ENCODE assay signal across 8 cellular contexts in genomic region chrX:101409043-101409442, GRCh38. TPM values are rescaled to one million over a fixed set of nuclear protein-coding genes. Genes with fewer than 3 reads are reported as not detected.
A peak's percentile ranks its signal among the peaks of the same experiment; 100 is the strongest.
DNase-seq lines count a peak whose midpoint lies in the region; ATAC-seq, FAIRE-seq and TF ChIP-seq lines count a peak whose summit lies in the region.

No MANE protein-coding gene starts in this region.

- intact Hi-C loops in adrenal gland (cut with DNase I), result no loop called here
- intact Hi-C loops in HepG2 (cut with micrococcal nuclease; ENCODE audit: unreplicated experiment), result loop anchor here (5.0 kb wide), 1 partner anchor 62 kb away; the partner anchor contains the start of gene TIMM8A
- intact Hi-C loops in tibial artery (cut with DNase I; ENCODE audit: low total_unique reads), result no loop called here

- peak overlapping the region; percentile 97 for H3K9ac ChIP-seq in HepG2 (ENCODE audit: insufficient read depth, low read depth, low read length)

- no peak overlapping the region for H2AFZ ChIP-seq in HepG2 (ENCODE audit: low read length)

- H3K27ac ChIP-seq in adrenal gland (peak overlapping the region; percentile 89 to 98 (median 95)), HepG2 (ENCODE audit: extremely low read length, insufficient read depth, low read length) (peak overlapping the region; percentile 97), tibial artery (peak overlapping the region; percentile 90 to 93)

- no peaks in the 10 kb centered on the region for H3K9me3 ChIP-seq in adrenal gland (replicated peaks in 1 of 3)
- H3K9me3 ChIP-seq in HepG2 (ENCODE audit: low read length), result no peaks in the 10 kb centered on the region
- no peaks in the 10 kb centered on the region for H3K9me3 ChIP-seq in tibial artery

- DNase-seq in activated T-cell treated with anti-CD3 and anti-CD28 coated beads, Interleukin-2, amount 50 U/mL, for 72 hours, result no peak
- no peak for DNase-seq in activated T-cell treated with anti-CD3 and anti-CD28 coated beads for 4 hours
- DNase-seq in adrenal gland, result peak in 1 of 7 donors; percentile 13
- DNase-seq in HepG2 (ENCODE audit: low spot score), result no peak
- DNase-seq in tibial artery, result no peak
- no peak for DNase-seq in DMS79 (lab: John Stamatoyannopoulos, UW)
- DNase-seq in kidney tubule cell (ENCODE audit: low spot score), result no peak

- CTCF ChIA-PET in HepG2 (lab: Yijun Ruan, JAX; ENCODE audit: low intra/inter-chr PET ratio, low total read pairs), result no interaction called here

- H3K79me2 ChIP-seq in HepG2 (ENCODE audit: insufficient read depth, low read length), result peaks cover 49% of the 10 kb centered on the region

- no peak for TF ChIP-seq RAD21 in HepG2 (CRISPR knock-in tag; IDR thresholded peaks at IDR 0.05)

- peak overlapping the region; percentile 87 for H3K27ac Mint-ChIP-seq in activated T-cell treated with anti-CD3 and anti-CD28 coated beads, Interleukin-2, amount 50 U/mL, for 72 hours

- H3K36me3 Mint-ChIP-seq in activated T-cell treated with anti-CD3 and anti-CD28 coated beads, Interleukin-2, amount 50 U/mL, for 72 hours (ENCODE audit: insufficient read depth in 2 of 2), result peaks cover 11 to 14% of the 10 kb centered on the region in 2 donors

- H3K27me3 Mint-ChIP-seq in activated T-cell treated with anti-CD3 and anti-CD28 coated beads, Interleukin-2, amount 50 U/mL, for 72 hours (ENCODE audit: low read depth), result no peaks in the 10 kb centered on the region

- peaks cover 24% of the 10 kb centered on the region for H3K4me1 Mint-ChIP-seq in activated T-cell treated with anti-CD3 and anti-CD28 coated beads, Interleukin-2, amount 50 U/mL, for 72 hours (ENCODE audit: low read depth)

- TF ChIP-seq POLR2A in adrenal gland (IDR thresholded peaks at IDR 0.05) (no peak), HepG2 (IDR thresholded peaks at IDR 0.05; ENCODE audit: insufficient read depth in 1 of 2, low read depth in 2 of 2, low read length in 2 of 2) (no peak)

- peak overlapping the region; percentile 85 to 96 for H3K4me3 Mint-ChIP-seq in activated T-cell treated with anti-CD3 and anti-CD28 coated beads, Interleukin-2, amount 50 U/mL, for 72 hours

- POLR2A ChIA-PET in HepG2 (lab: Yijun Ruan, JAX), result no interaction called here

- ATAC-seq in activated T-cell treated with anti-CD3 and anti-CD28 coated beads, Interleukin-2, amount 50 U/mL, for 72 hours (replicated peaks in 1 of 2), result no peak
- no peak for ATAC-seq in HepG2
- ATAC-seq in GM19452 (IDR thresholded peaks at IDR 0.05; ENCODE audit: unreplicated experiment), result no peak

- peak overlapping the region in 2 of 4 donors; percentile 23 to 67 for H3K4me3 ChIP-seq in adrenal gland
- peak overlapping the region; percentile 66 to 79 (median 73) for H3K4me3 ChIP-seq in HepG2 (replicated peaks in 1 of 3; ENCODE audit: insufficient read depth in 1 of 3, low read depth in 2 of 3, low read length in 3 of 3)
- peak overlapping the region; percentile 62 to 75 for H3K4me3 ChIP-seq in tibial artery

- no TSS peak for BruUV-seq in HepG2 (replicated peaks; lab: Mats Ljungman, UMichigan)

- H3K36me3 ChIP-seq in adrenal gland (replicated peaks in 1 of 2) (peaks cover 0 to 8% of the 10 kb centered on the region in 2 donors), HepG2 (replicated peaks in 1 of 2; ENCODE audit: control insufficient read depth in 1 of 2, insufficient read depth in 2 of 2, low read length in 2 of 2) (peaks cover 0 to 14% of the 10 kb centered on the region in 2 experiments; a peak in 3 of 5 replicates), tibial artery (peaks cover 0 to 5% (median 4%) of the 10 kb centered on the region in 3 donors)

- no peak for FAIRE-seq in HepG2 (lab: Jason Lieb, UNC)

- H3K9me3 Mint-ChIP-seq in activated T-cell treated with anti-CD3 and anti-CD28 coated beads, Interleukin-2, amount 50 U/mL, for 72 hours, result no peaks in the 10 kb centered on the region

- peak overlapping the region; percentile 71 for H3K4me2 ChIP-seq in HepG2 (ENCODE audit: low read depth, low read length)

- peaks cover 0 to 21% of the 10 kb centered on the region in 2 donors for H3K4me1 ChIP-seq in adrenal gland (replicated peaks in 1 of 2)
- peaks cover 8% of the 10 kb centered on the region for H3K4me1 ChIP-seq in HepG2 (ENCODE audit: insufficient read depth, low read length)
- peaks cover 0 to 44% (median 0%) of the 10 kb centered on the region in 4 donors for H3K4me1 ChIP-seq in tibial artery

- in situ Hi-C loops in HepG2 (cut with HindIII; ENCODE audit: extremely low pct_ligation_motif_present, low pct_unique_long_range_greater_than_20kb), result no loop called here

- H4K20me1 ChIP-seq in HepG2 (ENCODE audit: insufficient read depth, low read length), result peaks cover 5% of the 10 kb centered on the region; the same call in 1 of the 2 replicates

- TF ChIP-seq CTCF in adrenal gland (IDR thresholded peaks at IDR 0.05) (no peak), HepG2 (CRISPR knock-in tag; IDR thresholded peaks at IDR 0.05) (no peak), tibial artery (IDR thresholded peaks at IDR 0.05) (no peak)

- TF ChIP-seq EP300 in HepG2 (IDR thresholded peaks at IDR 0.05; ENCODE audit: low read depth in 2 of 2, low read length in 2 of 2), result no peak
- no peak for TF ChIP-seq EP300 in HepG2 (CRISPR knock-in tag; IDR thresholded peaks at IDR 0.05; ENCODE audit: borderline replicate concordance)

- no peaks in the 10 kb centered on the region for H3K27me3 ChIP-seq in adrenal gland
- no peaks in the 10 kb centered on the region for H3K27me3 ChIP-seq in HepG2 (ENCODE audit: control insufficient read depth in 1 of 2, insufficient read depth in 2 of 2, low read length in 2 of 2)
- H3K27me3 ChIP-seq in tibial artery, result no peaks in the 10 kb centered on the region

- 0 to 42% (median 18%) methylated on average over 6 of the region's 6 CpGs for WGBS in adrenal gland, 4 donors
- WGBS in HepG2 (ENCODE audit: low lambda C conversion rate), result 0% methylated on average over 6 of the region's 6 CpGs

RNA-seq across cellular contexts. Expression of gene HNRNPH2, which starts 1.0 kb away (rescaled TPM):
- total RNA-seq in activated T-cell treated with anti-CD3 and anti-CD28 coated beads, Interleukin-2, amount 50 U/mL, for 72 hours, result 10 to 100 TPM; 15.0 to 17.8 TPM
- total RNA-seq in adrenal gland (100 to 1,000 TPM in 2 of 8 donors, 10 to 100 TPM in 6; 46.0 to 106 (median 69.9) TPM), HepG2 (2016; rRNA removed; fragmentation: Illumina TruSeq; extraction: Trizol) (56.9 and 80.1 TPM in 2 replicates)
- polyA plus RNA-seq in adrenal gland (100 to 1,000 TPM in 1 of 3 donors, 10 to 100 TPM in 2; 44.3 to 182 (median 55.0) TPM), HepG2 (2011; rRNA removed) (19.8 and 23.8 TPM in 2 replicates)
- 3.0 and 3.8 TPM in 2 replicates for total RNA-seq in HepG2 (2016; cell fraction: cytosol; rRNA removed; fragmentation: Illumina TruSeq; extraction: Trizol; ENCODE audit: low read depth)
- 56.7 and 80.8 TPM in 2 replicates for total RNA-seq in HepG2 (2016; cell fraction: insoluble cytoplasmic fraction; rRNA removed; fragmentation: Illumina TruSeq; extraction: Trizol)
- 8.9 and 11.3 TPM in 2 replicates for total RNA-seq in HepG2 (2016; cell fraction: membrane; rRNA removed; fragmentation: Illumina TruSeq; extraction: Trizol)
- 24.4 and 25.9 TPM in 2 replicates for total RNA-seq in HepG2 (2016; cell fraction: nucleus; rRNA removed; fragmentation: Illumina TruSeq; extraction: Trizol)
- polyA plus RNA-seq in HepG2 (2011; cell fraction: cytosol; rRNA removed), result 10.8 and 18.5 TPM in 2 replicates
- 2.8 and 6.0 TPM in 2 replicates for polyA plus RNA-seq in HepG2 (2011; cell fraction: nucleus; rRNA removed)
- polyA plus RNA-seq in HepG2 (2012), result 37.5 and 38.7 TPM in 2 replicates
- 2.6 and 3.2 TPM in 2 replicates for polyA plus RNA-seq in HepG2 (2016; cell fraction: cytosol; fragmentation: Illumina TruSeq; extraction: Trizol; ENCODE audit: low read depth)
- polyA plus RNA-seq in HepG2 (2016; cell fraction: insoluble cytoplasmic fraction; fragmentation: Illumina TruSeq; extraction: Trizol; ENCODE audit: low read depth), result 87.9 and 95.7 TPM in 2 replicates
- polyA plus RNA-seq in HepG2 (2016; cell fraction: membrane; fragmentation: Illumina TruSeq; extraction: Trizol; ENCODE audit: low read depth), result 9.3 and 9.8 TPM in 2 replicates
- 36.4 and 38.0 TPM in 2 replicates for polyA plus RNA-seq in HepG2 (2016; cell fraction: nucleus; fragmentation: Illumina TruSeq; extraction: Trizol; ENCODE audit: insufficient read depth, low read depth)
- 7.4 and 22.0 TPM in 2 replicates for polyA minus RNA-seq in HepG2 (2011; rRNA and poly(A)+ RNA removed; ENCODE audit: low replicate concordance)
- 12.0 and 13.7 TPM in 2 replicates for polyA minus RNA-seq in HepG2 (2011; cell fraction: cytosol; rRNA and poly(A)+ RNA removed)
- polyA minus RNA-seq in HepG2 (2011; cell fraction: nucleus; rRNA and poly(A)+ RNA removed), result 8.5 and 10.1 TPM in 2 replicates

RNA-seq across cellular contexts. Expression of gene GLA, which starts 1.3 kb away (rescaled TPM):
- total RNA-seq in activated T-cell treated with anti-CD3 and anti-CD28 coated beads, Interleukin-2, amount 50 U/mL, for 72 hours, result 10 to 100 TPM; 43.7 to 48.1 TPM
- total RNA-seq in adrenal gland (10 to 100 TPM; 18.5 to 54.4 (median 43.0) TPM), HepG2 (2016; rRNA removed; fragmentation: Illumina TruSeq; extraction: Trizol) (33.3 and 59.3 TPM in 2 replicates)
- polyA plus RNA-seq in adrenal gland (100 to 1,000 TPM in 1 of 3 donors, 10 to 100 TPM in 2; 70.4 to 123 (median 91.5) TPM), HepG2 (2011; rRNA removed) (27.0 and 31.4 TPM in 2 replicates)
- total RNA-seq in HepG2 (2016; cell fraction: cytosol; rRNA removed; fragmentation: Illumina TruSeq; extraction: Trizol; ENCODE audit: low read depth), result 9.1 and 9.3 TPM in 2 replicates
- 33.2 and 57.0 TPM in 2 replicates for total RNA-seq in HepG2 (2016; cell fraction: insoluble cytoplasmic fraction; rRNA removed; fragmentation: Illumina TruSeq; extraction: Trizol)
- total RNA-seq in HepG2 (2016; cell fraction: membrane; rRNA removed; fragmentation: Illumina TruSeq; extraction: Trizol), result 13.0 and 15.3 TPM in 2 replicates
- total RNA-seq in HepG2 (2016; cell fraction: nucleus; rRNA removed; fragmentation: Illumina TruSeq; extraction: Trizol), result 55.2 and 67.1 TPM in 2 replicates
- 15.0 and 16.0 TPM in 2 replicates for polyA plus RNA-seq in HepG2 (2011; cell fraction: cytosol; rRNA removed)
- polyA plus RNA-seq in HepG2 (2011; cell fraction: nucleus; rRNA removed), result 28.5 and 38.2 TPM in 2 replicates
- 19.5 and 19.7 TPM in 2 replicates for polyA plus RNA-seq in HepG2 (2012)
- 8.1 and 8.2 TPM in 2 replicates for polyA plus RNA-seq in HepG2 (2016; cell fraction: cytosol; fragmentation: Illumina TruSeq; extraction: Trizol; ENCODE audit: low read depth)
- polyA plus RNA-seq in HepG2 (2016; cell fraction: insoluble cytoplasmic fraction; fragmentation: Illumina TruSeq; extraction: Trizol; ENCODE audit: low read depth), result 26.3 and 34.0 TPM in 2 replicates
- 8.0 and 10.5 TPM in 2 replicates for polyA plus RNA-seq in HepG2 (2016; cell fraction: membrane; fragmentation: Illumina TruSeq; extraction: Trizol; ENCODE audit: low read depth)
- 108 and 116 TPM in 2 replicates for polyA plus RNA-seq in HepG2 (2016; cell fraction: nucleus; fragmentation: Illumina TruSeq; extraction: Trizol; ENCODE audit: insufficient read depth, low read depth)
- polyA minus RNA-seq in HepG2 (2011; rRNA and poly(A)+ RNA removed; ENCODE audit: low replicate concordance), result 9.4 and 59.3 TPM in 2 replicates
- 3.4 and 6.9 TPM in 2 replicates for polyA minus RNA-seq in HepG2 (2011; cell fraction: cytosol; rRNA and poly(A)+ RNA removed)
- polyA minus RNA-seq in HepG2 (2011; cell fraction: nucleus; rRNA and poly(A)+ RNA removed), result 12.1 and 12.5 TPM in 2 replicates

RNA-seq across cellular contexts. Expression of gene RPL36A, which starts 18.2 kb away (rescaled TPM):
- total RNA-seq in activated T-cell treated with anti-CD3 and anti-CD28 coated beads, Interleukin-2, amount 50 U/mL, for 72 hours, result 100 to 1,000 TPM; 221 to 294 TPM
- 1,000 to 10,000 TPM in 2 of 8 donors, 100 to 1,000 TPM in 6; 122 to 1,462 (median 182) TPM for total RNA-seq in adrenal gland
- polyA plus RNA-seq in adrenal gland, result 1,000 to 10,000 TPM in 2 of 3 donors, 100 to 1,000 TPM in 1; 990 to 3,551 (median 1,778) TPM
- total RNA-seq in HepG2 (2016; rRNA removed; fragmentation: Illumina TruSeq; extraction: Trizol), result 1,152 and 1,356 TPM in 2 replicates
- total RNA-seq in HepG2 (2016; cell fraction: cytosol; rRNA removed; fragmentation: Illumina TruSeq; extraction: Trizol; ENCODE audit: low read depth), result 1,558 and 1,711 TPM in 2 replicates
- total RNA-seq in HepG2 (2016; cell fraction: insoluble cytoplasmic fraction; rRNA removed; fragmentation: Illumina TruSeq; extraction: Trizol), result 1,145 and 1,463 TPM in 2 replicates
- total RNA-seq in HepG2 (2016; cell fraction: membrane; rRNA removed; fragmentation: Illumina TruSeq; extraction: Trizol), result 2,402 and 2,463 TPM in 2 replicates
- 377 and 446 TPM in 2 replicates for total RNA-seq in HepG2 (2016; cell fraction: nucleus; rRNA removed; fragmentation: Illumina TruSeq; extraction: Trizol)
- 1,716 and 1,794 TPM in 2 replicates for polyA plus RNA-seq in HepG2 (2011; rRNA removed)
- 347 and 1,257 TPM in 2 replicates for polyA plus RNA-seq in HepG2 (2011; cell fraction: cytosol; rRNA removed)
- polyA plus RNA-seq in HepG2 (2011; cell fraction: nucleus; rRNA removed), result 344 and 453 TPM in 2 replicates
- 1,782 and 2,753 TPM in 2 replicates for polyA plus RNA-seq in HepG2 (2012)
- 2,303 and 2,310 TPM in 2 replicates for polyA plus RNA-seq in HepG2 (2016; cell fraction: cytosol; fragmentation: Illumina TruSeq; extraction: Trizol; ENCODE audit: low read depth)
- 1,609 and 1,776 TPM in 2 replicates for polyA plus RNA-seq in HepG2 (2016; cell fraction: insoluble cytoplasmic fraction; fragmentation: Illumina TruSeq; extraction: Trizol; ENCODE audit: low read depth)
- polyA plus RNA-seq in HepG2 (2016; cell fraction: membrane; fragmentation: Illumina TruSeq; extraction: Trizol; ENCODE audit: low read depth), result 2,746 and 2,816 TPM in 2 replicates
- 795 and 884 TPM in 2 replicates for polyA plus RNA-seq in HepG2 (2016; cell fraction: nucleus; fragmentation: Illumina TruSeq; extraction: Trizol; ENCODE audit: insufficient read depth, low read depth)
- polyA minus RNA-seq in HepG2 (2011; rRNA and poly(A)+ RNA removed; ENCODE audit: low replicate concordance), result 21.0 and 236 TPM in 2 replicates
- polyA minus RNA-seq in HepG2 (2011; cell fraction: cytosol; rRNA and poly(A)+ RNA removed), result 71.0 and 83.5 TPM in 2 replicates
- polyA minus RNA-seq in HepG2 (2011; cell fraction: nucleus; rRNA and poly(A)+ RNA removed), result 113 and 173 TPM in 2 replicates

RNA-seq across cellular contexts. Expression of gene BTK, which starts 23.1 kb away (rescaled TPM):
- 1 to 10 TPM; 1.7 to 1.9 TPM for total RNA-seq in activated T-cell treated with anti-CD3 and anti-CD28 coated beads, Interleukin-2, amount 50 U/mL, for 72 hours
- 10 to 100 TPM in 1 of 8 donors, 1 to 10 TPM in 7; 2.8 to 14.8 (median 6.1) TPM for total RNA-seq in adrenal gland
- polyA plus RNA-seq in adrenal gland, result 1 to 10 TPM; 4.0 to 6.3 (median 5.0) TPM
- not detected in 2 replicates for total RNA-seq in HepG2 (2016; rRNA removed; fragmentation: Illumina TruSeq; extraction: Trizol)
- not detected in 2 replicates for total RNA-seq in HepG2 (2016; cell fraction: cytosol; rRNA removed; fragmentation: Illumina TruSeq; extraction: Trizol; ENCODE audit: low read depth)
- total RNA-seq in HepG2 (2016; cell fraction: insoluble cytoplasmic fraction; rRNA removed; fragmentation: Illumina TruSeq; extraction: Trizol), result not detected in 2 replicates
- not detected in 2 replicates for total RNA-seq in HepG2 (2016; cell fraction: membrane; rRNA removed; fragmentation: Illumina TruSeq; extraction: Trizol)
- not detected in 2 replicates for total RNA-seq in HepG2 (2016; cell fraction: nucleus; rRNA removed; fragmentation: Illumina TruSeq; extraction: Trizol)
- polyA plus RNA-seq in HepG2 (2011; rRNA removed), result not detected in 2 replicates
- not detected in 2 replicates for polyA plus RNA-seq in HepG2 (2011; cell fraction: cytosol; rRNA removed)
- polyA plus RNA-seq in HepG2 (2011; cell fraction: nucleus; rRNA removed), result not detected in 2 replicates
- polyA plus RNA-seq in HepG2 (2012), result not detected in 2 replicates
- not detected in 2 replicates for polyA plus RNA-seq in HepG2 (2016; cell fraction: cytosol; fragmentation: Illumina TruSeq; extraction: Trizol; ENCODE audit: low read depth)
- not detected in 2 replicates for polyA plus RNA-seq in HepG2 (2016; cell fraction: insoluble cytoplasmic fraction; fragmentation: Illumina TruSeq; extraction: Trizol; ENCODE audit: low read depth)
- polyA plus RNA-seq in HepG2 (2016; cell fraction: membrane; fragmentation: Illumina TruSeq; extraction: Trizol; ENCODE audit: low read depth), result not detected in 2 replicates
- not detected in 2 replicates for polyA plus RNA-seq in HepG2 (2016; cell fraction: nucleus; fragmentation: Illumina TruSeq; extraction: Trizol; ENCODE audit: insufficient read depth, low read depth)
- 0.16 TPM in 1 of 2 replicates, not detected in the other for polyA minus RNA-seq in HepG2 (2011; rRNA and poly(A)+ RNA removed; ENCODE audit: low replicate concordance)
- not detected in 2 replicates for polyA minus RNA-seq in HepG2 (2011; cell fraction: cytosol; rRNA and poly(A)+ RNA removed)
- not detected in 2 replicates for polyA minus RNA-seq in HepG2 (2011; cell fraction: nucleus; rRNA and poly(A)+ RNA removed)
